In genomic region chr13:51584731-51585191, GRCh38 we compare ENCODE assay signal across 8 cellular contexts. TPM values are rescaled to one million over a fixed set of nuclear protein-coding genes. Genes with fewer than 3 reads are reported as not detected.
A peak's percentile ranks its signal among the peaks of the same experiment; 100 is the strongest.
DNase-seq lines count a peak whose midpoint lies in the region; ATAC-seq and TF ChIP-seq lines count a peak whose summit lies in the region.

No MANE protein-coding gene starts in this region.

- peak overlapping the region; percentile 83 to 99 (median 91) for H3K27ac Mint-ChIP-seq in brain

- peaks cover 0 to 3% (median 0%) of the 10 kb centered on the region in 5 experiments for H3K9me3 Mint-ChIP-seq in brain

- TF ChIP-seq CTCF in brain (conservative IDR thresholded peaks at IDR 0.05) = peak in 1 of 2 experiments; percentile 19

- peak; percentile 71 for DNase-seq in ELR (ENCODE audit: low read depth)
- DNase-seq in T-helper 22 cell (ENCODE audit: low read depth) = peak; percentile 63
- DNase-seq in iPS-NIHi11 (ENCODE audit: low spot score) = peak; percentile 50
- peak; percentile 44 for DNase-seq in stimulated activated CD4-positive, alpha-beta T cell treated with anti-CD3 and anti-CD28 coated beads, Interleukin-12 subunit alpha, Interleukin-12 subunit beta, amount 100 ng/mL, for 4 hours
- no peak for DNase-seq in dedifferentiated amniotic fluid mesenchymal stem cell (ENCODE audit: extremely low spot score)

- H3K36me3 Mint-ChIP-seq in brain = no peaks in the 10 kb centered on the region

- ATAC-seq in GM21576 (IDR thresholded peaks at IDR 0.05; ENCODE audit: unreplicated experiment) = peak; percentile 22

- H3K4me1 Mint-ChIP-seq in brain = peaks cover 57% of the 10 kb centered on the region

- no peak; the same call in 1 of the 2 replicates for TF ChIP-seq RAD21 in Ishikawa (IDR thresholded peaks at IDR 0.05; ENCODE audit: low read depth)

- TF ChIP-seq EP300 in Ishikawa (IDR thresholded peaks at IDR 0.05; ENCODE audit: borderline replicate concordance) = no peak

- H3K4me3 Mint-ChIP-seq in brain = peak overlapping the region; percentile 91 to 98 (median 95)

- H3K27me3 Mint-ChIP-seq in brain = peaks cover 14% of the 10 kb centered on the region

TF ChIP-seq in Ishikawa, 13 proteins besides CTCF, POLR2A, EP300 and RAD21:
- TF ChIP-seq REST (IDR thresholded peaks at IDR 0.05; ENCODE audit: low read depth) = no peak
- TF ChIP-seq NFIC (IDR thresholded peaks at IDR 0.05) = 0 out of 2 replicates have a peak, but pooled peaks have one; percentile 17
- TF ChIP-seq TEAD4 (IDR thresholded peaks at IDR 0.05) = no peak
- TF ChIP-seq TAF1 (IDR thresholded peaks at IDR 0.05; ENCODE audit: low read depth) = peak; percentile 63; the same call in 1 of the 2 replicates
- TF ChIP-seq MAX (IDR thresholded peaks at IDR 0.05) = peak; percentile 14; the same call in 1 of the 2 replicates
- TF ChIP-seq EGR1 (IDR thresholded peaks at IDR 0.05) = no peak
- TF ChIP-seq YY1 (IDR thresholded peaks at IDR 0.05; ENCODE audit: low read depth) = peak; percentile 57; the same call in 1 of the 2 replicates
- no peak for TF ChIP-seq TCF12 (IDR thresholded peaks at IDR 0.05; ENCODE audit: low read depth)
- no peak for TF ChIP-seq USF1 (IDR thresholded peaks at IDR 0.05)
- TF ChIP-seq ZBTB7A (IDR thresholded peaks at IDR 0.05; ENCODE audit: low read depth) = no peak
- TF ChIP-seq CEBPB (IDR thresholded peaks at IDR 0.05) = no peak
- TF ChIP-seq CREB1 (IDR thresholded peaks at IDR 0.05; ENCODE audit: low read depth) = peak; percentile 45; the same call in 1 of the 2 replicates
- no peak for TF ChIP-seq FOXM1 (IDR thresholded peaks at IDR 0.05; ENCODE audit: borderline replicate concordance, low read depth)

RNA-seq across cellular contexts. Expression of gene WDFY2, which starts 0.5 kb away (rescaled TPM):
- 2.8 TPM for polyA plus RNA-seq in brain (ENCODE audit: insufficient read depth, low read depth, low replicate concordance)
